8 cellular contexts compared by ENCODE assay signal in genomic region chr2:28276076-28276618, GRCh38.
DNase-seq lines count a peak whose midpoint lies in the region; ATAC-seq and TF ChIP-seq lines count a peak whose summit lies in the region.

No MANE protein-coding gene starts in this region.

- intact Hi-C loops in heart right ventricle (cut with DNase I) = loop anchor here in 6 of 10 donors (2.0 to 10.0 kb wide), 5 partner anchors 109 to 561 kb away; partner anchors contain the start of gene FOSL2 (in 3 of the 6)
- intact Hi-C loops in cardiac septum (cut with DNase I) = no loop called here
- intact Hi-C loops in adrenal gland (cut with DNase I) = no loop called here
- intact Hi-C loops in upper lobe of right lung (cut with DNase I) = no loop called here

- ATAC-seq in heart right ventricle = peak in 5 of 8 donors; percentile 11 to 44 (median 41)
- peak; percentile 37 for ATAC-seq in upper lobe of right lung

- no peak overlapping the region for H3K4me3 Mint-ChIP-seq in glutamatergic neuron (ENCODE audit: unreplicated experiment)

- no peaks in the 10 kb centered on the region for H3K9me3 Mint-ChIP-seq in glutamatergic neuron (ENCODE audit: unreplicated experiment)

- H3K27ac Mint-ChIP-seq in glutamatergic neuron (ENCODE audit: unreplicated experiment) = no peak overlapping the region

- H3K27me3 Mint-ChIP-seq in glutamatergic neuron (ENCODE audit: unreplicated experiment) = peaks cover 6% of the 10 kb centered on the region

- H3K4me3 ChIP-seq in heart right ventricle (no peak overlapping the region), adrenal gland (no peak overlapping the region), upper lobe of right lung (no peak overlapping the region)

- H3K27me3 ChIP-seq in heart right ventricle (no peaks in the 10 kb centered on the region), adrenal gland (no peaks in the 10 kb centered on the region), upper lobe of right lung (no peaks in the 10 kb centered on the region)

- peaks cover 8% of the 10 kb centered on the region for H3K4me1 Mint-ChIP-seq in glutamatergic neuron (ENCODE audit: low read depth, unreplicated experiment)

- H3K9me3 ChIP-seq in heart right ventricle (no peaks in the 10 kb centered on the region), adrenal gland (replicated peaks in 1 of 3) (no peaks in the 10 kb centered on the region), upper lobe of right lung (no peaks in the 10 kb centered on the region)

- TF ChIP-seq POLR2A in adrenal gland (IDR thresholded peaks at IDR 0.05) = no peak

- H3K36me3 ChIP-seq in heart right ventricle (no peaks in the 10 kb centered on the region), adrenal gland (replicated peaks in 1 of 2) (no peaks in the 10 kb centered on the region), upper lobe of right lung (no peaks in the 10 kb centered on the region)

- peaks cover 0 to 48% (median 29%) of the 10 kb centered on the region in 9 donors for H3K4me1 ChIP-seq in heart right ventricle
- H3K4me1 ChIP-seq in adrenal gland (replicated peaks in 1 of 2) = peaks cover 0 to 37% of the 10 kb centered on the region in 2 donors
- H3K4me1 ChIP-seq in upper lobe of right lung = peaks cover 7% of the 10 kb centered on the region

- H3K27ac ChIP-seq in heart right ventricle = peak overlapping the region in 7 of 10 donors; percentile 6 to 77 (median 54)
- H3K27ac ChIP-seq in adrenal gland = peak overlapping the region in 3 of 5 donors; percentile 11 to 64 (median 52)
- H3K27ac ChIP-seq in upper lobe of right lung = no peak overlapping the region

- H3K36me3 Mint-ChIP-seq in glutamatergic neuron (ENCODE audit: unreplicated experiment) = peaks cover 7% of the 10 kb centered on the region

- DNase-seq in heart right ventricle (no peak), cardiac septum (ENCODE audit: low spot score) (no peak), LoVo (ENCODE audit: low spot score) (peak; percentile 89), adrenal gland (peak in 4 of 7 donors; percentile 39 to 54 (median 46)), kidney tubule cell (ENCODE audit: low spot score) (peak; percentile 99), upper lobe of right lung (no peak), NCI-H128 (lab: John Stamatoyannopoulos, UW; ENCODE audit: unreplicated experiment) (no peak), glutamatergic neuron (no peak)

- TF ChIP-seq CTCF in heart right ventricle (IDR thresholded peaks at IDR 0.05) (no peak), adrenal gland (IDR thresholded peaks at IDR 0.05) (no peak), upper lobe of right lung (IDR thresholded peaks at IDR 0.05) (no peak), glutamatergic neuron (IDR thresholded peaks at IDR 0.05; ENCODE audit: partially characterized antibody, unreplicated experiment) (no peak)

- WGBS in heart right ventricle, 2 donors = 76 to 81% methylated on average over 11 of the region's 11 CpGs
- 51 to 60% (median 56%) methylated on average over 11 of the region's 11 CpGs for WGBS in adrenal gland, 4 donors

Comparison
In these comparisons a context has a peak if more than half of its experiments do, and no peak if none do; other contexts are left out.
1. intact Hi-C loops: an anchor here in heart right ventricle (2.0 to 10.0 kb wide); none called in cardiac septum, adrenal gland and upper lobe of right lung.
2. DNase-seq: peak in LoVo (single experiment), adrenal gland (4 of 7) and kidney tubule cell (single experiment); none in heart right ventricle (0 of 2), cardiac septum (single experiment), upper lobe of right lung (single experiment), NCI-H128 (single experiment) and glutamatergic neuron (single experiment).